In the genomic region with DNA sequence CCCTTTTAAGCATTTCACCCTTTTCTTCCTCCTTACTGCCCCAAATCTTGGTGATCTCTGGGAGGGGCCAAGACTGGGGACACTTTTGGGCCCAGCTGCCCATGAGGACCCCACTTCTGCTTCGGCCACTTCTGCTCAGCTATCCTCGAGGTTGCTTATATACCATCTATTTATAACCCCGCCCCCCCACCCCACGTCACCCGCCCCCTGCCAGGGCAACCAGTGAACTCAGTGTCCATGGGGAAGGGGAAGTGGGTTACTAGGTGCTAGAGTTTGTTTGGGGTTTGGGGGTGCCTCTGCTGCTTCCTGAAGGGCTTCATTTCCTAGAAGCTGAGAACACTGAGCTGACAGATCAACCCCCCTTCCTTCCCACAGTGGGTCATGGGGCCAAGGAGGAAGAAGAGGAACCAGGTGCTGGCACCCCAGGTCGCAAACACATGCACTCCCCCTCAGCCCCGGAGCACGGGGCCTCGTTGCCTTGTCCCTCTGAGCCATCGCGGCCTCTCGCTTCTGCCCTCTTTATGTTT, we compare ENCODE assay signal across 8 cellular contexts. TPM values are rescaled to one million over a fixed set of nuclear protein-coding genes. Genes with fewer than 3 reads are reported as not detected.
DNase-seq lines count a peak whose midpoint lies in the region; ATAC-seq and TF ChIP-seq lines count a peak whose summit lies in the region.

No MANE protein-coding gene starts in this region.

- no peaks in the 10 kb centered on the region for H3K36me3 ChIP-seq in DND-41 (ENCODE audit: insufficient read depth, low read length)
- H3K36me3 ChIP-seq in Panc1 (ENCODE audit: control insufficient read depth, insufficient read depth, low read length): no peaks in the 10 kb centered on the region
- H3K36me3 ChIP-seq in mucosa of descending colon (ENCODE audit: low read depth): no peaks in the 10 kb centered on the region

- no peak overlapping the region for H3K4me2 ChIP-seq in DND-41 (ENCODE audit: insufficient read depth, low read length)

- intact Hi-C loops in Panc1 (cut with micrococcal nuclease; ENCODE audit: unreplicated experiment) (no loop called here), mucosa of descending colon (cut with DNase I, micrococcal nuclease) (no loop called here), Calu3 (cut with micrococcal nuclease; ENCODE audit: unreplicated experiment) (no loop called here)

- H3K9me3 ChIP-seq in DND-41 (ENCODE audit: insufficient read depth, low read length, severe bottlenecking) (no peaks in the 10 kb centered on the region), Panc1 (ENCODE audit: control insufficient read depth, insufficient read depth, low read depth, low read length) (no peaks in the 10 kb centered on the region), mucosa of descending colon (no peaks in the 10 kb centered on the region)

- peaks cover 1% of the 10 kb centered on the region for H3K36me3 Mint-ChIP-seq in activated naive CD8-positive, alpha-beta T cell treated with anti-CD3 and anti-CD28 coated beads for 36 hours
- H3K36me3 Mint-ChIP-seq in Calu3 (ENCODE audit: insufficient read depth, unreplicated experiment): peaks cover 6% of the 10 kb centered on the region

- H3K4me1 Mint-ChIP-seq in activated naive CD8-positive, alpha-beta T cell treated with anti-CD3 and anti-CD28 coated beads for 36 hours: peaks cover 59% of the 10 kb centered on the region
- H3K4me1 Mint-ChIP-seq in Calu3 (ENCODE audit: low read depth, unreplicated experiment): peaks cover 9% of the 10 kb centered on the region

- peaks cover 5% of the 10 kb centered on the region; the same call in 1 of the 2 replicates for H3K4me1 ChIP-seq in DND-41 (ENCODE audit: insufficient read depth, low read length)
- H3K4me1 ChIP-seq in Panc1 (ENCODE audit: control insufficient read depth, insufficient read depth, low read length): peaks cover 11% of the 10 kb centered on the region
- peaks cover 14% of the 10 kb centered on the region for H3K4me1 ChIP-seq in mucosa of descending colon (ENCODE audit: low read depth)

- H3K27me3 ChIP-seq in DND-41 (ENCODE audit: insufficient read depth, low read length, poor library complexity) (no peaks in the 10 kb centered on the region), Panc1 (ENCODE audit: control insufficient read depth, insufficient read depth, low read length) (no peaks in the 10 kb centered on the region)

- H3K9me3 Mint-ChIP-seq in activated naive CD8-positive, alpha-beta T cell treated with anti-CD3 and anti-CD28 coated beads for 36 hours: no peaks in the 10 kb centered on the region
- H3K9me3 Mint-ChIP-seq in Calu3 (ENCODE audit: low read depth, unreplicated experiment): no peaks in the 10 kb centered on the region

- no peaks in the 10 kb centered on the region for H4K20me1 ChIP-seq in DND-41 (ENCODE audit: insufficient read depth, low read length)

- H3K9ac ChIP-seq in DND-41 (ENCODE audit: low read depth, low read length): no peak overlapping the region

- no peaks in the 10 kb centered on the region for H3K27me3 Mint-ChIP-seq in activated naive CD8-positive, alpha-beta T cell treated with anti-CD3 and anti-CD28 coated beads for 36 hours
- no peaks in the 10 kb centered on the region for H3K27me3 Mint-ChIP-seq in Calu3 (ENCODE audit: unreplicated experiment)

- H3K4me3 Mint-ChIP-seq in activated naive CD8-positive, alpha-beta T cell treated with anti-CD3 and anti-CD28 coated beads for 36 hours: peak overlapping the region; percentile 69
- no peak overlapping the region for H3K4me3 Mint-ChIP-seq in Calu3 (ENCODE audit: low read depth, unreplicated experiment)

- ATAC-seq in DND-41 (ENCODE audit: insufficient read depth, low read depth): peak; percentile 78
- peak; percentile 17; the same call in 1 of the 2 replicates for ATAC-seq in Panc1
- peak; percentile 89 for ATAC-seq in mucosa of descending colon
- no peak for ATAC-seq in HG03354 (IDR thresholded peaks at IDR 0.05; ENCODE audit: poor library complexity, severe bottlenecking, unreplicated experiment)
- ATAC-seq in GM21619 (IDR thresholded peaks at IDR 0.05; ENCODE audit: unreplicated experiment): no peak

- H3K27ac ChIP-seq in DND-41 (ENCODE audit: low read length) (no peak overlapping the region), Panc1 (ENCODE audit: low read length) (no peak overlapping the region)

- TF ChIP-seq CTCF in DND-41 (IDR thresholded peaks at IDR 0.05; ENCODE audit: borderline replicate concordance, extremely low read depth, low read length, poor library complexity, severe bottlenecking): no peak
- TF ChIP-seq CTCF in Panc1 (IDR thresholded peaks at IDR 0.05): no peak
- TF ChIP-seq CTCF in mucosa of descending colon (IDR thresholded peaks at IDR 0.05): no peak
- no peak for TF ChIP-seq CTCF in Calu3 (IDR thresholded peaks at IDR 0.05; ENCODE audit: unreplicated experiment)

- peak overlapping the region; percentile 39; the same call in 1 of the 2 replicates for H2AFZ ChIP-seq in DND-41 (ENCODE audit: low read depth, low read length)

- CTCF ChIA-PET in Panc1 (lab: Charles Lee) (interaction anchor here (0.6 kb wide), 1 partner anchor 16 kb away, joined by 8 read pairs; no protein-coding TSS in a partner anchor), Calu3 (lab: Charles Lee) (no interaction called here)

- no TSS peak for BruUV-seq in Panc1 (replicated peaks; lab: Mats Ljungman, UMichigan)
- BruUV-seq in Calu3 (replicated peaks; lab: Mats Ljungman, UMichigan): no TSS peak

- in situ Hi-C loops in Panc1 (cut with HindIII; ENCODE audit: low pct_unique_long_range_greater_than_20kb, low sequenced_read_pairs): no loop called here

- H3K4me3 ChIP-seq in DND-41 (ENCODE audit: low read depth in 1 of 2, low read length in 2 of 2) (no peak overlapping the region), Panc1 (ENCODE audit: low read depth in 2 of 2, low read length in 2 of 2) (no peak overlapping the region), mucosa of descending colon (no peak overlapping the region)

- H3K27ac Mint-ChIP-seq in activated naive CD8-positive, alpha-beta T cell treated with anti-CD3 and anti-CD28 coated beads for 36 hours: peak overlapping the region; percentile 98
- no peak overlapping the region for H3K27ac Mint-ChIP-seq in Calu3 (ENCODE audit: unreplicated experiment)

- peak; percentile 66 for DNase-seq in DND-41
- DNase-seq in Panc1 (ENCODE audit: low read depth, low spot score): no peak
- DNase-seq in activated naive CD8-positive, alpha-beta T cell treated with anti-CD3 and anti-CD28 coated beads for 36 hours: peak; percentile 78
- peak; percentile 52 to 80 (median 56) for DNase-seq in mucosa of descending colon
- no peak for DNase-seq in SHP77 treated with DMSO at 0.1 percent for 48 hours (lab: John Stamatoyannopoulos, UW)
- DNase-seq in Calu3: no peak

- no peaks in the 10 kb centered on the region for H3K79me2 ChIP-seq in DND-41 (ENCODE audit: insufficient read depth, low read length)

- POLR2A ChIA-PET in Panc1 (lab: Charles Lee): no interaction called here

RNA-seq across cellular contexts. Expression of gene ADGRE5, which starts 6.1 kb away (rescaled TPM):
- total RNA-seq in Panc1 (2021; ENCODE audit: unreplicated experiment) (109 TPM), mucosa of descending colon (100 to 1,000 TPM in 2 of 3 donors, 10 to 100 TPM in 1; 92.7 to 130 (median 127) TPM), Calu3 (2022) (72.0 and 90.5 TPM in 2 replicates)
- polyA plus RNA-seq in Panc1 (2012; ENCODE audit: insufficient read length): 128 TPM
- 100 to 1,000 TPM; 219 to 223 TPM for total RNA-seq in activated naive CD8-positive, alpha-beta T cell treated with anti-CD3 and anti-CD28 coated beads for 36 hours

RNA-seq across cellular contexts. Expression of gene DDX39A, which starts 44.0 kb away (rescaled TPM):
- total RNA-seq in Panc1 (2021; ENCODE audit: unreplicated experiment): 117 TPM
- polyA plus RNA-seq in Panc1 (2012; ENCODE audit: insufficient read length): 96.9 TPM
- total RNA-seq in activated naive CD8-positive, alpha-beta T cell treated with anti-CD3 and anti-CD28 coated beads for 36 hours: 100 to 1,000 TPM; 300 to 306 TPM
- 10 to 100 TPM; 56.9 to 85.5 (median 66.5) TPM for total RNA-seq in mucosa of descending colon
- total RNA-seq in Calu3 (2022): 96.1 and 104 TPM in 2 replicates

RNA-seq across cellular contexts. Expression of gene PKN1, which starts 58.0 kb away (rescaled TPM):
- total RNA-seq in Panc1 (2021; ENCODE audit: unreplicated experiment) (205 TPM), mucosa of descending colon (100 to 1,000 TPM in 1 of 3 donors, 10 to 100 TPM in 2; 30.1 to 117 (median 42.0) TPM), Calu3 (2022) (138 and 139 TPM in 2 replicates)
- 226 TPM for polyA plus RNA-seq in Panc1 (2012; ENCODE audit: insufficient read length)
- 100 to 1,000 TPM; 168 to 169 TPM for total RNA-seq in activated naive CD8-positive, alpha-beta T cell treated with anti-CD3 and anti-CD28 coated beads for 36 hours

Comparison
In these comparisons a context has a peak if more than half of its experiments do, and no peak if none do; other contexts are left out.
1. ATAC-seq: peak in DND-41 (single experiment), Panc1 (single experiment) and mucosa of descending colon (single experiment); none in HG03354 (single experiment) and GM21619 (single experiment).
2. DNase-seq: peak in DND-41 (single experiment), activated naive CD8-positive, alpha-beta T cell treated with anti-CD3 and anti-CD28 coated beads for 36 hours (single experiment) and mucosa of descending colon (3 of 3); none in Panc1 (single experiment), SHP77 treated with DMSO at 0.1 percent for 48 hours (single experiment) and Calu3 (single experiment).